In genomic region chr17:14333506-14333905, GRCh38 we compare ENCODE assay signal across 20 cellular contexts. TPM values are rescaled to one million over a fixed set of nuclear protein-coding genes. Genes with fewer than 3 reads are reported as not detected.
DNase-seq lines count a peak whose midpoint lies in the region; ATAC-seq, FAIRE-seq and TF ChIP-seq lines count a peak whose summit lies in the region.
"Had no signal": no experiment of that assay in that cellular context is flagged by ENCODE, and none has a peak within 500 bp of the region (broad histone marks: within the 10 kb centered on the region; RNA-seq: fewer than 3 reads in every experiment).

No MANE protein-coding gene starts in this region.

- H2AFZ ChIP-seq in H1 (ENCODE audit: low read length), result no peak overlapping the region

- H3K27ac Mint-ChIP-seq in stimulated activated naive CD8-positive, alpha-beta T cell treated with anti-CD3 and anti-CD28 coated beads, Interleukin-15, Interleukin-2, amounts not matched to agents 100 ng/mL and 50 ng/mL, for 24 hours, result peak overlapping the region; percentile 65
- no peak overlapping the region for H3K27ac Mint-ChIP-seq in stimulated activated naive CD8-positive, alpha-beta T cell treated with anti-CD3 and anti-CD28 coated beads, Interleukin-15, amount 100 ng/mL, for 72 hours
- H3K27ac Mint-ChIP-seq in T-cell, result peak overlapping the region; percentile 46 to 76

- H3K79me1 ChIP-seq in H1 (ENCODE audit: low read depth, low read length), result no peaks in the 10 kb centered on the region

- no peaks in the 10 kb centered on the region for H4K20me1 ChIP-seq in H1 (replicated peaks in 1 of 2; ENCODE audit: control insufficient read depth in 1 of 2, insufficient read depth in 2 of 2, low read length in 2 of 2)

- H3K4me1 Mint-ChIP-seq in stimulated activated naive CD8-positive, alpha-beta T cell treated with anti-CD3 and anti-CD28 coated beads, Interleukin-15, Interleukin-2, amounts not matched to agents 100 ng/mL and 50 ng/mL, for 24 hours (ENCODE audit: low read depth), result peaks cover 98% of the 10 kb centered on the region
- peaks cover 100% of the 10 kb centered on the region for H3K4me1 Mint-ChIP-seq in stimulated activated naive CD8-positive, alpha-beta T cell treated with anti-CD3 and anti-CD28 coated beads, Interleukin-15, amount 100 ng/mL, for 72 hours
- peaks cover 90 to 94% (median 94%) of the 10 kb centered on the region in 3 donors for H3K4me1 Mint-ChIP-seq in T-cell

- ATAC-seq in stimulated activated naive CD8-positive, alpha-beta T cell treated with anti-CD3 and anti-CD28 coated beads, Interleukin-15, amount 100 ng/mL, for 72 hours, result no peak
- no peak for ATAC-seq in T-cell (replicated peaks in 1 of 4)
- ATAC-seq in HG02938 (IDR thresholded peaks at IDR 0.05; ENCODE audit: unreplicated experiment), result no peak

- H3K23ac ChIP-seq in H1 (ENCODE audit: insufficient read length), result no peak overlapping the region

- no peak overlapping the region for H3K4me3 Mint-ChIP-seq in stimulated activated naive CD8-positive, alpha-beta T cell treated with anti-CD3 and anti-CD28 coated beads, Interleukin-15, Interleukin-2, amounts not matched to agents 100 ng/mL and 50 ng/mL, for 24 hours
- no peak overlapping the region for H3K4me3 Mint-ChIP-seq in stimulated activated naive CD8-positive, alpha-beta T cell treated with anti-CD3 and anti-CD28 coated beads, Interleukin-15, amount 100 ng/mL, for 72 hours
- peak overlapping the region in 1 of 3 donors; percentile 10 for H3K4me3 Mint-ChIP-seq in T-cell
- H3K4me3 Mint-ChIP-seq: CD14-positive monocyte had no signal

- WGBS in H1 (ENCODE audit: extremely low coverage in 1 of 2, insufficient coverage in 1 of 2, insufficient read length in 1 of 2, insufficient replicate concordance in 2 of 2, low coverage in 1 of 2, low lambda C conversion rate in 2 of 2, missing lambda C conversion rate in 1 of 2), 2 experiments, result 91% methylated on average over 7 of the region's 7 CpGs; no CpG with 5 or more reads in 1 of the 2 experiments

- FAIRE-seq in H1 (lab: Jason Lieb, UNC), result no peak

- no peak for DNase-seq in stimulated activated naive CD8-positive, alpha-beta T cell treated with anti-CD3 and anti-CD28 coated beads, Interleukin-15, amount 100 ng/mL, for 72 hours
- DNase-seq in T-cell (no peak), H1 (ENCODE audit: low read depth in 1 of 2, low spot score in 2 of 2) (no peak), GOT3 (lab: John Stamatoyannopoulos, UW) (no peak), CD1c-positive myeloid dendritic cell (ENCODE audit: extremely low spot score) (no peak)
- DNase-seq: ACHN, DMS153, GDM1, IMR-90, NCI-H1417 treated with DMSO at 0.1 percent for 48 hours, NCI-H187 treated with DMSO at 0.1 percent for 48 hours, NCI-H2227 treated with DMSO at 0.1 percent for 48 hours, NCI-H510A treated with DMSO at 0.1 percent for 48 hours, NCI-H774, OCI-M1, SHP77 had no signal

- no peak overlapping the region for H4K5ac ChIP-seq in H1 (ENCODE audit: insufficient read length, low read depth, low read length)

- TF ChIP-seq POLR2A in H1 (IDR thresholded peaks at IDR 0.05; ENCODE audit: control extremely low read depth in 1 of 2, low read depth in 2 of 2, low read length in 2 of 2), result no peak

- TF ChIP-seq RAD21 in H1 (IDR thresholded peaks at IDR 0.05 in 1 of 2, conservative IDR thresholded peaks at IDR 0.05 in 1 of 2; ENCODE audit: low read depth in 2 of 2, low read length in 2 of 2), result no peak

- no peak for TF ChIP-seq EP300 in H1 (IDR thresholded peaks at IDR 0.05; ENCODE audit: borderline replicate concordance in 1 of 2, low read depth in 2 of 2, low read length in 2 of 2)

- no peak overlapping the region for H2AK5ac ChIP-seq in H1 (ENCODE audit: low read depth, low read length)

- no peak overlapping the region for H3K4me3 ChIP-seq in H1 (ENCODE audit: extremely low read depth in 1 of 4, insufficient read depth in 2 of 4, low read depth in 3 of 4, low read length in 4 of 4)
- H3K4me3 ChIP-seq: SK-N-MC had no signal

- H2BK15ac ChIP-seq in H1 (ENCODE audit: low read length), result no peak overlapping the region

- H3K27me3 Mint-ChIP-seq in stimulated activated naive CD8-positive, alpha-beta T cell treated with anti-CD3 and anti-CD28 coated beads, Interleukin-15, Interleukin-2, amounts not matched to agents 100 ng/mL and 50 ng/mL, for 24 hours, result no peaks in the 10 kb centered on the region
- no peaks in the 10 kb centered on the region for H3K27me3 Mint-ChIP-seq in stimulated activated naive CD8-positive, alpha-beta T cell treated with anti-CD3 and anti-CD28 coated beads, Interleukin-15, amount 100 ng/mL, for 72 hours
- H3K27me3 Mint-ChIP-seq in T-cell, result no peaks in the 10 kb centered on the region

- H2BK12ac ChIP-seq in H1 (ENCODE audit: low read depth, low read length), result 0 out of 2 replicates have a peak overlapping the region, but pooled peaks have one; percentile 32

- H3K14ac ChIP-seq in H1 (ENCODE audit: insufficient read length), result no peak overlapping the region

- H2BK5ac ChIP-seq in H1 (ENCODE audit: low read depth, low read length), result no peak overlapping the region

- no peaks in the 10 kb centered on the region for H3K9me3 Mint-ChIP-seq in stimulated activated naive CD8-positive, alpha-beta T cell treated with anti-CD3 and anti-CD28 coated beads, Interleukin-15, Interleukin-2, amounts not matched to agents 100 ng/mL and 50 ng/mL, for 24 hours
- H3K9me3 Mint-ChIP-seq in stimulated activated naive CD8-positive, alpha-beta T cell treated with anti-CD3 and anti-CD28 coated beads, Interleukin-15, amount 100 ng/mL, for 72 hours, result no peaks in the 10 kb centered on the region
- no peaks in the 10 kb centered on the region for H3K9me3 Mint-ChIP-seq in T-cell

- no peaks in the 10 kb centered on the region for H3K36me3 ChIP-seq in H1 (ENCODE audit: control insufficient read depth in 2 of 4, insufficient read depth in 4 of 4, low read length in 3 of 4)

- peaks cover 4% of the 10 kb centered on the region; the same call in 1 of the 2 replicates for H3K23me2 ChIP-seq in H1 (ENCODE audit: low read depth, low read length)

- H3K27ac ChIP-seq in H1 (ENCODE audit: low read depth, low read length), result no peak overlapping the region
- H3K27ac ChIP-seq: SK-N-MC had no signal

- H3K4me2 ChIP-seq in H1 (ENCODE audit: insufficient read depth in 1 of 2, low read depth in 2 of 2, low read length in 2 of 2), result no peak overlapping the region

- H3K18ac ChIP-seq in H1 (ENCODE audit: extremely low read depth, low read length), result no peak overlapping the region

- H2BK120ac ChIP-seq in H1 (replicated peaks; ENCODE audit: low read depth, low read length), result no peak overlapping the region

- H3K27me3 ChIP-seq in H1 (replicated peaks in 1 of 4; ENCODE audit: control insufficient read depth in 3 of 4, extremely low read depth in 1 of 4, insufficient read depth in 3 of 4, low read length in 3 of 4), result no peaks in the 10 kb centered on the region; a peak in 2 of 7 replicates

- H3K9ac ChIP-seq in H1 (replicated peaks in 1 of 4; ENCODE audit: extremely low read depth in 1 of 4, low read depth in 3 of 4, low read length in 3 of 4), result no peak overlapping the region

- CTCF ChIA-PET in T-cell (lab: Charles Lee) (no interaction called here), H1 (lab: Charles Lee; ENCODE audit: partially characterized antibody) (interaction anchor here (0.6 to 1.7 kb wide), 3 partner anchors 17 to 36 kb away, joined by 3 to 4 read pairs (median 3); no protein-coding TSS in a partner anchor)

- H4K8ac ChIP-seq in H1 (ENCODE audit: extremely low read depth, insufficient read depth, low read length), result no peak overlapping the region; the same call in 1 of the 2 replicates

- H3K4ac ChIP-seq in H1 (replicated peaks; ENCODE audit: insufficient read length, low read depth, low read length), result no peak overlapping the region

- H3K79me2 ChIP-seq in H1 (ENCODE audit: control insufficient read depth in 1 of 2, insufficient read depth in 2 of 2, low read length in 2 of 2), result peaks cover 0 to 45% of the 10 kb centered on the region in 2 experiments; a peak in 2 of 4 replicates

- 0 out of 2 replicates have a peak overlapping the region, but pooled peaks have one; percentile 44 for H2BK20ac ChIP-seq in H1 (ENCODE audit: low read length)

- H3K36me3 Mint-ChIP-seq in stimulated activated naive CD8-positive, alpha-beta T cell treated with anti-CD3 and anti-CD28 coated beads, Interleukin-15, Interleukin-2, amounts not matched to agents 100 ng/mL and 50 ng/mL, for 24 hours (ENCODE audit: low read depth), result no peaks in the 10 kb centered on the region
- H3K36me3 Mint-ChIP-seq in T-cell, result peaks cover 13% of the 10 kb centered on the region

- POLR2A ChIA-PET in T-cell (lab: Charles Lee) (interaction anchor here in 1 of 2 donors (0.7 kb wide), 1 partner anchor 111 kb away, joined by 10 read pairs; no protein-coding TSS in a partner anchor), H1 (lab: Charles Lee; ENCODE audit: partially characterized antibody) (no interaction called here)

- H3K4me1 ChIP-seq in H1 (replicated peaks in 1 of 4; ENCODE audit: control insufficient read depth in 3 of 4, insufficient read depth in 4 of 4, low read length in 3 of 4), result peaks cover 15 to 25% (median 23%) of the 10 kb centered on the region in 4 experiments

- no peak overlapping the region for H3K56ac ChIP-seq in H1 (replicated peaks; ENCODE audit: insufficient read length, low read depth, low read length)

- no peaks in the 10 kb centered on the region for H3K9me3 ChIP-seq in H1 (ENCODE audit: insufficient read depth in 2 of 2, low read depth in 1 of 2, low read length in 1 of 2)

- no peak for TF ChIP-seq CTCF in H1 (IDR thresholded peaks at IDR 0.05; ENCODE audit: control extremely low read depth in 1 of 3, insufficient read depth in 1 of 3, low read depth in 1 of 3, low read length in 3 of 3)

- H4K91ac ChIP-seq in H1 (replicated peaks; ENCODE audit: insufficient read length, low read length), result no peak overlapping the region

TF ChIP-seq in H1, 55 proteins besides CTCF, POLR2A, EP300 and RAD21 (continues in another document):
- TF ChIP-seq USF2 (IDR thresholded peaks at IDR 0.05; ENCODE audit: low read length), result no peak
- no peak for TF ChIP-seq HDAC6 (IDR thresholded peaks at IDR 0.05; ENCODE audit: low read depth, low read length)

RNA-seq across cellular contexts. Expression of gene HS3ST3B1, which starts 32.6 kb away (rescaled TPM):
- total RNA-seq in T-cell, result 10 to 100 TPM; 12.9 to 35.1 (median 25.1) TPM
- total RNA-seq in H1 (2021; fragmentation: NEBNext Ultra II Directional; extraction: Animal tissue kit (Norgen Biotek cat#: 25700)), result 14.0 and 14.4 TPM in 2 replicates
- 4.7 and 6.1 TPM in 2 replicates for polyA plus RNA-seq in H1 (2011; rRNA removed)
- 5.6 TPM for polyA plus RNA-seq in H1 (2011; cell fraction: cytosol; rRNA removed)
- 7.2 TPM for polyA plus RNA-seq in H1 (2011; cell fraction: nucleus; rRNA removed)
- polyA plus RNA-seq in H1 (2012, experiment 1 of 2), result 6.1 to 7.0 TPM (median 6.9 TPM) in 4 replicates
- 2.1 TPM for polyA plus RNA-seq in H1 (2012, experiment 2 of 2)
- polyA plus RNA-seq in H1 (2013, experiment 1 of 2), result 6.1 TPM
- 6.8 TPM for polyA plus RNA-seq in H1 (2013, experiment 2 of 2)
- 11.3 and 12.4 TPM in 2 replicates for polyA minus RNA-seq in H1 (2011; rRNA and poly(A)+ RNA removed)
- 14.5 TPM for polyA minus RNA-seq in H1 (2011; cell fraction: cytosol; rRNA and poly(A)+ RNA removed)
- 23.0 TPM for polyA minus RNA-seq in H1 (2011; cell fraction: nucleus; rRNA and poly(A)+ RNA removed)

Comparison
In these comparisons a context has a peak if more than half of its experiments do, and no peak if none do; other contexts are left out.
1. H3K27ac Mint-ChIP-seq: peak in stimulated activated naive CD8-positive, alpha-beta T cell treated with anti-CD3 and anti-CD28 coated beads, Interleukin-15, Interleukin-2, amounts not matched to agents 100 ng/mL and 50 ng/mL, for 24 hours (single experiment) and T-cell (2 of 2); none in stimulated activated naive CD8-positive, alpha-beta T cell treated with anti-CD3 and anti-CD28 coated beads, Interleukin-15, amount 100 ng/mL, for 72 hours (0 of 2).